ENCODE assay signal across 17 cellular contexts in the genomic region with DNA sequence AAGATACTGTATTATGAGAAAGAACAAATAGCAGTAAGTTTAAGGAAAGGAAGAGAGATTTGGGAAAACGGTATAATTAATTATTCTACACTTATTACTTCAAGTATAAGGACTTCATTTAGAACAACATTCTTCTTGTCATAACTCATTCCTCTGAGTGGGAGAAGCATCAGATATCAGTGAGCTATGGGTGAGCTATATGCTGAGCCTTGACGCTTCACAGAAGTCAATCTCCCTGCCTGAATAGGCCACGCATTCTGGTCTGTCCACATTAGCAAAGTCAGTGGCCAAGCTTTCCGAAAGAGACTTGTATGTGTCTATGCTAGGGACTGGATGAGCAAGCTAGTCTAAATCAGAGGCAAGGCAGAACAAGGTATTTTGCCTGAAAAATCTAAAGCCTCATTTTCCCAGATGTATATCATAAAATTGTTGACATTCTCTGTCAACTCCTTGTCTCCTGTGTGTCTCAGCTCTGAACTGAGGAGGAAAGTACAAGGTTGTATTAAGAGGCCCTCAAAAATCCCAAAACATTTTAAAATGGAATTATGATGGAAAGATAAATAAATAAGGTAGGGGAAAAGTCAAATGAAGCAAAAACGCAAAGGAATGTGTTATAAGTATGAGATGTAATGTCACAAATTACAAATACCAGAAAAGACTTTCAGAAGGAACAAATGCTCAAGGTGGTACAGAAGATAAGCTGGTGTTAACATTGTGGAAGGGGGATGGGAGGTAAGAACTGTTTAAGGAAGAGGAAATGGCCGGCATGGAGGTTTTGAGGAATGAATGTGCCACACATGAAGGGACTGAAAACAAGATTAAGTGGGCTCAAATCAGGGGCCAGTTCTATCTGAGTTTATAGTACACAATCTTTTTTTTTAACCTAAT. TPM values are rescaled to one million over a fixed set of nuclear protein-coding genes. Genes with fewer than 3 reads are reported as not detected.
DNase-seq lines count a peak whose midpoint lies in the region; ATAC-seq and TF ChIP-seq lines count a peak whose summit lies in the region.
"Had no signal": no experiment of that assay in that cellular context is flagged by ENCODE, and none has a peak within 500 bp of the region (broad histone marks: within the 10 kb centered on the region; RNA-seq: fewer than 3 reads in every experiment).

No MANE protein-coding gene starts in this region.

- DNase-seq in activated naive CD4-positive, alpha-beta T cell treated with anti-CD3 and anti-CD28 coated beads for 36 hours = no peak
- DNase-seq in activated naive CD4-positive, alpha-beta T cell treated with Interleukin-2 at 50 U/mL for 16 hours = no peak
- DNase-seq in OCI-M1 (lab: John Stamatoyannopoulos, UW) = peak; percentile 94
- peak; percentile 28 for DNase-seq in endothelial cell (ENCODE audit: low spot score)
- no peak for DNase-seq in stimulated activated effector memory CD8-positive, alpha-beta T cell treated with anti-CD3 and anti-CD28 coated beads, Interleukin-12 subunit alpha, Interleukin-12 subunit beta, amount 100 ng/mL, for 72 hours (ENCODE audit: low spot score in 2 of 2)
- DNase-seq in pons (ENCODE audit: low spot score) = no peak
- no peak for DNase-seq in AG20443 (ENCODE audit: low spot score)
- DNase-seq: C1 segment of cervical spinal cord, DMS 273 treated with DMSO at 0.1 percent for 48 hours, H7, NCI-H1436, NCI-H2029 treated with DMSO at 0.1 percent for 48 hours, NCI-H748 treated with DMSO at 0.1 percent for 48 hours had no signal

- peak overlapping the region; percentile 39 for H3K27ac Mint-ChIP-seq in activated naive CD4-positive, alpha-beta T cell treated with anti-CD3 and anti-CD28 coated beads for 36 hours
- H3K27ac Mint-ChIP-seq in endothelial cell (ENCODE audit: unreplicated experiment) = peak overlapping the region; percentile 100
- H3K27ac Mint-ChIP-seq in stimulated activated effector memory CD8-positive, alpha-beta T cell treated with anti-CD3 and anti-CD28 coated beads, Interleukin-12 subunit alpha, Interleukin-12 subunit beta, amount 100 ng/mL, for 72 hours = no peak overlapping the region

- CTCF ChIA-PET in activated naive CD4-positive, alpha-beta T cell treated with anti-CD3 and anti-CD28 coated beads for 36 hours (lab: Charles Lee) = interaction anchor here (0.7 to 3.3 kb wide), 14 partner anchors 13 to 1163 kb away, joined by 3 to 10 read pairs (median 3); a partner anchor contains a TSS

- H3K27me3 Mint-ChIP-seq in activated naive CD4-positive, alpha-beta T cell treated with anti-CD3 and anti-CD28 coated beads for 36 hours (ENCODE audit: low read depth) = peaks cover 3% of the 10 kb centered on the region
- H3K27me3 Mint-ChIP-seq in endothelial cell (ENCODE audit: unreplicated experiment) = peaks cover 13% of the 10 kb centered on the region

- H3K36me3 Mint-ChIP-seq in activated naive CD4-positive, alpha-beta T cell treated with anti-CD3 and anti-CD28 coated beads for 36 hours (ENCODE audit: low read depth) = no peaks in the 10 kb centered on the region
- H3K36me3 Mint-ChIP-seq in endothelial cell (ENCODE audit: low read depth, unreplicated experiment) = peaks cover 30% of the 10 kb centered on the region
- no peaks in the 10 kb centered on the region for H3K36me3 Mint-ChIP-seq in stimulated activated effector memory CD8-positive, alpha-beta T cell treated with anti-CD3 and anti-CD28 coated beads, Interleukin-12 subunit alpha, Interleukin-12 subunit beta, amount 100 ng/mL, for 72 hours

- no peak for ATAC-seq in stimulated activated effector memory CD8-positive, alpha-beta T cell treated with anti-CD3 and anti-CD28 coated beads, Interleukin-12 subunit alpha, Interleukin-12 subunit beta, amount 100 ng/mL, for 72 hours
- ATAC-seq in HG02885 (IDR thresholded peaks at IDR 0.05; ENCODE audit: poor library complexity, unreplicated experiment) = no peak

- H3K4me1 Mint-ChIP-seq in activated naive CD4-positive, alpha-beta T cell treated with anti-CD3 and anti-CD28 coated beads for 36 hours (ENCODE audit: low read depth) = peaks cover 8% of the 10 kb centered on the region
- H3K4me1 Mint-ChIP-seq in endothelial cell (ENCODE audit: unreplicated experiment) = peaks cover 69% of the 10 kb centered on the region
- peaks cover 15% of the 10 kb centered on the region for H3K4me1 Mint-ChIP-seq in stimulated activated effector memory CD8-positive, alpha-beta T cell treated with anti-CD3 and anti-CD28 coated beads, Interleukin-12 subunit alpha, Interleukin-12 subunit beta, amount 100 ng/mL, for 72 hours

- no peaks in the 10 kb centered on the region for H3K9me3 Mint-ChIP-seq in activated naive CD4-positive, alpha-beta T cell treated with anti-CD3 and anti-CD28 coated beads for 36 hours
- peaks cover 7% of the 10 kb centered on the region for H3K9me3 Mint-ChIP-seq in endothelial cell (ENCODE audit: unreplicated experiment)
- no peaks in the 10 kb centered on the region for H3K9me3 Mint-ChIP-seq in stimulated activated effector memory CD8-positive, alpha-beta T cell treated with anti-CD3 and anti-CD28 coated beads, Interleukin-12 subunit alpha, Interleukin-12 subunit beta, amount 100 ng/mL, for 72 hours

- intact Hi-C loops in activated naive CD4-positive, alpha-beta T cell treated with anti-CD3 and anti-CD28 coated beads for 36 hours (cut with micrococcal nuclease) = loop anchor here (1.0 to 10.0 kb wide), 5 partner anchors 81 to 1205 kb away; a partner anchor contains a TSS

- TF ChIP-seq CTCF in endothelial cell (IDR thresholded peaks at IDR 0.05; ENCODE audit: unreplicated experiment) = no peak

- no peak overlapping the region for H3K4me3 Mint-ChIP-seq in activated naive CD4-positive, alpha-beta T cell treated with anti-CD3 and anti-CD28 coated beads for 36 hours
- H3K4me3 Mint-ChIP-seq in endothelial cell (ENCODE audit: unreplicated experiment) = peak overlapping the region; percentile 49
- no peak overlapping the region for H3K4me3 Mint-ChIP-seq in stimulated activated effector memory CD8-positive, alpha-beta T cell treated with anti-CD3 and anti-CD28 coated beads, Interleukin-12 subunit alpha, Interleukin-12 subunit beta, amount 100 ng/mL, for 72 hours

RNA-seq across cellular contexts. Expression of a gene that starts 1.4 kb away (rescaled TPM):
- total RNA-seq in activated naive CD4-positive, alpha-beta T cell treated with anti-CD3 and anti-CD28 coated beads for 36 hours = not detected
- not detected for total RNA-seq in endothelial cell (ENCODE audit: unreplicated experiment)
- total RNA-seq: H7, HT-29, NCI-H460, SK-MEL-5 had no signal

RNA-seq across cellular contexts. Expression of a gene that starts 19.1 kb away (rescaled TPM):
- under 1 TPM; 0.07 to 0.15 TPM for total RNA-seq in activated naive CD4-positive, alpha-beta T cell treated with anti-CD3 and anti-CD28 coated beads for 36 hours
- 13.6 TPM for total RNA-seq in endothelial cell (ENCODE audit: unreplicated experiment)
- total RNA-seq: H7, HT-29, NCI-H460, SK-MEL-5 had no signal

RNA-seq across cellular contexts. Expression of a gene that starts 27.0 kb away (rescaled TPM):
- not detected for total RNA-seq in activated naive CD4-positive, alpha-beta T cell treated with anti-CD3 and anti-CD28 coated beads for 36 hours
- 6.8 TPM for total RNA-seq in endothelial cell (ENCODE audit: unreplicated experiment)
- total RNA-seq: H7, HT-29, NCI-H460, SK-MEL-5 had no signal

RNA-seq across cellular contexts. Expression of a gene that starts 31.5 kb away (rescaled TPM):
- not detected for total RNA-seq in activated naive CD4-positive, alpha-beta T cell treated with anti-CD3 and anti-CD28 coated beads for 36 hours
- not detected for total RNA-seq in endothelial cell (ENCODE audit: unreplicated experiment)
- total RNA-seq: H7, HT-29, NCI-H460, SK-MEL-5 had no signal

RNA-seq across cellular contexts. Expression of a gene that starts 47.3 kb away (rescaled TPM):
- not detected for total RNA-seq in activated naive CD4-positive, alpha-beta T cell treated with anti-CD3 and anti-CD28 coated beads for 36 hours
- not detected for total RNA-seq in endothelial cell (ENCODE audit: unreplicated experiment)
- total RNA-seq: H7, HT-29, NCI-H460, SK-MEL-5 had no signal

Comparison
In these comparisons a context has a peak if more than half of its experiments do, and no peak if none do; other contexts are left out.
1. DNase-seq: peak in OCI-M1 (single experiment) and endothelial cell (single experiment); none in activated naive CD4-positive, alpha-beta T cell treated with anti-CD3 and anti-CD28 coated beads for 36 hours (single experiment), activated naive CD4-positive, alpha-beta T cell treated with Interleukin-2 at 50 U/mL for 16 hours (single experiment), stimulated activated effector memory CD8-positive, alpha-beta T cell treated with anti-CD3 and anti-CD28 coated beads, Interleukin-12 subunit alpha, Interleukin-12 subunit beta, amount 100 ng/mL, for 72 hours (0 of 2), pons (single experiment) and AG20443 (single experiment).
2. RNA of a gene that starts 19.1 kb away (total RNA-seq): 13.6 TPM in endothelial cell (single experiment); 0.07 to 0.15 TPM in activated naive CD4-positive, alpha-beta T cell treated with anti-CD3 and anti-CD28 coated beads for 36 hours; every median in the first group is over 10 times any median in the second.